1 cellular context compared by ENCODE assay signal in the genomic region with DNA sequence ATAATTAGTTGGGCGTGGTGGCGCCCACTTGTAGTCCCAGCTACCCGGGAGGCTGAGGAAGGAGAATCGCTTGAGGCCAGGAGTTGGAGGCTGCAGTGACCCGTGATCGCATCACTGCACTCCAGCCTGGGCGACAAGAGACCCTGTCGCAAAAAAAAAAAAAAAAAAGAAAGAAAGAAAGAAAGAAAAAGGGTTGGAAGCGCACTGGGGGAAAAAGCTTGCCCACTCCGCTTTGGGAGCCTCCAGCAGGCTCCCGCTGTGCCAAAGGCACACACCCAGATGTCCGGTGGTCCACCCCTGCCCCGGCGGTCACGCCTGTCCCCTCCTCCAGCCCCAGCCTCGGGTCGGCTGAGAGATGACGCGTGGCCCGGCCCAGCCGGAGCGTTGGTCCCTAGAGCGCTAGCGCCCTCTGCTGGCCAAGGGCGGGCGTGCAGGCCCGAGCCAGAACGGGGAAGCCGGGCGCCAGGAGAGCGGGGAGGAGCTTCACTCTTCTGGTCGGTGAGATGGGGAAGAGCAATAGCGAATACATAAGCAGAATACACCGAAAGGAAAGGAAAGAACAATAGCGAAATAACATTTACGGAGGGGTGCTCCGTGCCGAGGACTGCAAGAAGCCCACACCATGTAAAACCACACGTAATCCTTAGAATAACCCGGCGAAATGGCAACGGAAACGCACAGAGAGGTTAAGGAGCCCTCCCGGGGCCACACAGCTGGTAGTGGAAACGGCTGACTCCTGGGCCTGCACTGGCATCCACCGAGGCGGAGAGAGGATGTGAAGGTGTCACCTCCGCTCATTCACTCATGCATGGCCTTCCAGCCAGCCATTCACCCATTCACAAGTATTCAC.
A peak's percentile ranks its signal among the peaks of the same experiment; 100 is the strongest.
TF ChIP-seq lines count a peak whose summit lies in the region.

No MANE protein-coding gene starts in this region.

TF ChIP-seq in K562, 482 proteins besides CTCF, POLR2A, EP300 and RAD21 (continued from another document and continues in another):
- TF ChIP-seq ZNF398 (CRISPR knock-in tag; IDR thresholded peaks at IDR 0.05) = no peak
- peak; percentile 27; the same call in 1 of the 2 replicates for TF ChIP-seq NFIC (IDR thresholded peaks at IDR 0.05)
- TF ChIP-seq, protein P1, sequence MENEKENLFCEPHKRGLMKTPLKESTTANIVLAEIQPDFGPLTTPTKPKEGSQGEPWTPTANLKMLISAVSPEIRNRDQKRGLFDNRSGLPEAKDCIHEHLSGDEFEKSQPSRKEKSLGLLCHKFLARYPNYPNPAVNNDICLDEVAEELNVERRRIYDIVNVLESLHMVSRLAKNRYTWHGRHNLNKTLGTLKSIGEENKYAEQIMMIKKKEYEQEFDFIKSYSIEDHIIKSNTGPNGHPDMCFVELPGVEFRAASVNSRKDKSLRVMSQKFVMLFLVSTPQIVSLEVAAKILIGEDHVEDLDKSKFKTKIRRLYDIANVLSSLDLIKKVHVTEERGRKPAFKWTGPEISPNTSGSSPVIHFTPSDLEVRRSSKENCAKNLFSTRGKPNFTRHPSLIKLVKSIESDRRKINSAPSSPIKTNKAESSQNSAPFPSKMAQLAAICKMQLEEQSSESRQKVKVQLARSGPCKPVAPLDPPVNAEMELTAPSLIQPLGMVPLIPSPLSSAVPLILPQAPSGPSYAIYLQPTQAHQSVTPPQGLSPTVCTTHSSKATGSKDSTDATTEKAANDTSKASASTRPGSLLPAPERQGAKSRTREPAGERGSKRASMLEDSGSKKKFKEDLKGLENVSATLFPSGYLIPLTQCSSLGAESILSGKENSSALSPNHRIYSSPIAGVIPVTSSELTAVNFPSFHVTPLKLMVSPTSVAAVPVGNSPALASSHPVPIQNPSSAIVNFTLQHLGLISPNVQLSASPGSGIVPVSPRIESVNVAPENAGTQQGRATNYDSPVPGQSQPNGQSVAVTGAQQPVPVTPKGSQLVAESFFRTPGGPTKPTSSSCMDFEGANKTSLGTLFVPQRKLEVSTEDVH (IDR thresholded peaks at IDR 0.05; ENCODE audit: low read depth, partially characterized antibody) = peak; percentile 57
- TF ChIP-seq MAX (CRISPR knock-in tag; IDR thresholded peaks at IDR 0.05) = peak; percentile 88
- peak; percentile 54; the same call in 1 of the 2 replicates for TF ChIP-seq ESRRA (IDR thresholded peaks at IDR 0.05; ENCODE audit: borderline replicate concordance, low read depth)
- TF ChIP-seq TBL1XR1 (IDR thresholded peaks at IDR 0.05; ENCODE audit: low read length in 2 of 2) = peak in 1 of 2 experiments; percentile 30; a peak in 1 of 4 replicates
- TF ChIP-seq ASH1L (IDR thresholded peaks at IDR 0.05; ENCODE audit: borderline replicate concordance, low read depth, partially characterized antibody) = no peak
- peak; percentile 8; the same call in 1 of the 2 replicates for TF ChIP-seq ETV1 (tag; conservative IDR thresholded peaks at IDR 0.05; ENCODE audit: low read depth)
- TF ChIP-seq, protein P2, sequence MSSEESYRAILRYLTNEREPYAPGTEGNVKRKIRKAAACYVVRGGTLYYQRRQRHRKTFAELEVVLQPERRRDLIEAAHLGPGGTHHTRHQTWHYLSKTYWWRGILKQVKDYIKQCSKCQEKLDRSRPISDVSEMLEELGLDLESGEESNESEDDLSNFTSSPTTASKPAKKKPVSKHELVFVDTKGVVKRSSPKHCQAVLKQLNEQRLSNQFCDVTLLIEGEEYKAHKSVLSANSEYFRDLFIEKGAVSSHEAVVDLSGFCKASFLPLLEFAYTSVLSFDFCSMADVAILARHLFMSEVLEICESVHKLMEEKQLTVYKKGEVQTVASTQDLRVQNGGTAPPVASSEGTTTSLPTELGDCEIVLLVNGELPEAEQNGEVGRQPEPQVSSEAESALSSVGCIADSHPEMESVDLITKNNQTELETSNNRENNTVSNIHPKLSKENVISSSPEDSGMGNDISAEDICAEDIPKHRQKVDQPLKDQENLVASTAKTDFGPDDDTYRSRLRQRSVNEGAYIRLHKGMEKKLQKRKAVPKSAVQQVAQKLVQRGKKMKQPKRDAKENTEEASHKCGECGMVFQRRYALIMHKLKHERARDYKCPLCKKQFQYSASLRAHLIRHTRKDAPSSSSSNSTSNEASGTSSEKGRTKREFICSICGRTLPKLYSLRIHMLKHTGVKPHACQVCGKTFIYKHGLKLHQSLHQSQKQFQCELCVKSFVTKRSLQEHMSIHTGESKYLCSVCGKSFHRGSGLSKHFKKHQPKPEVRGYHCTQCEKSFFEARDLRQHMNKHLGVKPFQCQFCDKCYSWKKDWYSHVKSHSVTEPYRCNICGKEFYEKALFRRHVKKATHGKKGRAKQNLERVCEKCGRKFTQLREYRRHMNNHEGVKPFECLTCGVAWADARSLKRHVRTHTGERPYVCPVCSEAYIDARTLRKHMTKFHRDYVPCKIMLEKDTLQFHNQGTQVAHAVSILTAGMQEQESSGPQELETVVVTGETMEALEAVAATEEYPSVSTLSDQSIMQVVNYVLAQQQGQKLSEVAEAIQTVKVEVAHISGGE (CRISPR knock-in tag; IDR thresholded peaks at IDR 0.05) = 0 out of 6 replicates have a peak, but pooled peaks of 1 of the 3 experiments have one; percentile 39
- peak; percentile 83 for TF ChIP-seq BHLHE40 (IDR thresholded peaks at IDR 0.05; ENCODE audit: low read length)
- TF ChIP-seq ZNF696 (CRISPR knock-in tag; conservative IDR thresholded peaks at IDR 0.05) = no peak
- TF ChIP-seq ZFP36 (IDR thresholded peaks at IDR 0.05; ENCODE audit: low read depth, low read length, partially characterized antibody) = peak; percentile 96
- TF ChIP-seq ZZZ3 (IDR thresholded peaks at IDR 0.05) = no peak
- TF ChIP-seq CC2D1A (IDR thresholded peaks at IDR 0.05) = peak; percentile 80
- TF ChIP-seq, protein P3, sequence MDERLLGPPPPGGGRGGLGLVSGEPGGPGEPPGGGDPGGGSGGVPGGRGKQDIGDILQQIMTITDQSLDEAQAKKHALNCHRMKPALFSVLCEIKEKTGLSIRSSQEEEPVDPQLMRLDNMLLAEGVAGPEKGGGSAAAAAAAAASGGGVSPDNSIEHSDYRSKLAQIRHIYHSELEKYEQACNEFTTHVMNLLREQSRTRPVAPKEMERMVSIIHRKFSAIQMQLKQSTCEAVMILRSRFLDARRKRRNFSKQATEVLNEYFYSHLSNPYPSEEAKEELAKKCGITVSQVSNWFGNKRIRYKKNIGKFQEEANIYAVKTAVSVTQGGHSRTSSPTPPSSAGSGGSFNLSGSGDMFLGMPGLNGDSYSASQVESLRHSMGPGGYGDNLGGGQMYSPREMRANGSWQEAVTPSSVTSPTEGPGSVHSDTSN (CRISPR knock-in tag; IDR thresholded peaks at IDR 0.05; ENCODE audit: low read depth) = no peak
- TF ChIP-seq, protein P3 (tag; conservative IDR thresholded peaks at IDR 0.05; ENCODE audit: low read depth) = no peak
- TF ChIP-seq, protein P4, sequence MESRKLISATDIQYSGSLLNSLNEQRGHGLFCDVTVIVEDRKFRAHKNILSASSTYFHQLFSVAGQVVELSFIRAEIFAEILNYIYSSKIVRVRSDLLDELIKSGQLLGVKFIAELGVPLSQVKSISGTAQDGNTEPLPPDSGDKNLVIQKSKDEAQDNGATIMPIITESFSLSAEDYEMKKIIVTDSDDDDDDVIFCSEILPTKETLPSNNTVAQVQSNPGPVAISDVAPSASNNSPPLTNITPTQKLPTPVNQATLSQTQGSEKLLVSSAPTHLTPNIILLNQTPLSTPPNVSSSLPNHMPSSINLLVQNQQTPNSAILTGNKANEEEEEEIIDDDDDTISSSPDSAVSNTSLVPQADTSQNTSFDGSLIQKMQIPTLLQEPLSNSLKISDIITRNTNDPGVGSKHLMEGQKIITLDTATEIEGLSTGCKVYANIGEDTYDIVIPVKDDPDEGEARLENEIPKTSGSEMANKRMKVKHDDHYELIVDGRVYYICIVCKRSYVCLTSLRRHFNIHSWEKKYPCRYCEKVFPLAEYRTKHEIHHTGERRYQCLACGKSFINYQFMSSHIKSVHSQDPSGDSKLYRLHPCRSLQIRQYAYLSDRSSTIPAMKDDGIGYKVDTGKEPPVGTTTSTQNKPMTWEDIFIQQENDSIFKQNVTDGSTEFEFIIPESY (CRISPR knock-in tag; IDR thresholded peaks at IDR 0.05) = peak; percentile 89
- TF ChIP-seq, protein P5, sequence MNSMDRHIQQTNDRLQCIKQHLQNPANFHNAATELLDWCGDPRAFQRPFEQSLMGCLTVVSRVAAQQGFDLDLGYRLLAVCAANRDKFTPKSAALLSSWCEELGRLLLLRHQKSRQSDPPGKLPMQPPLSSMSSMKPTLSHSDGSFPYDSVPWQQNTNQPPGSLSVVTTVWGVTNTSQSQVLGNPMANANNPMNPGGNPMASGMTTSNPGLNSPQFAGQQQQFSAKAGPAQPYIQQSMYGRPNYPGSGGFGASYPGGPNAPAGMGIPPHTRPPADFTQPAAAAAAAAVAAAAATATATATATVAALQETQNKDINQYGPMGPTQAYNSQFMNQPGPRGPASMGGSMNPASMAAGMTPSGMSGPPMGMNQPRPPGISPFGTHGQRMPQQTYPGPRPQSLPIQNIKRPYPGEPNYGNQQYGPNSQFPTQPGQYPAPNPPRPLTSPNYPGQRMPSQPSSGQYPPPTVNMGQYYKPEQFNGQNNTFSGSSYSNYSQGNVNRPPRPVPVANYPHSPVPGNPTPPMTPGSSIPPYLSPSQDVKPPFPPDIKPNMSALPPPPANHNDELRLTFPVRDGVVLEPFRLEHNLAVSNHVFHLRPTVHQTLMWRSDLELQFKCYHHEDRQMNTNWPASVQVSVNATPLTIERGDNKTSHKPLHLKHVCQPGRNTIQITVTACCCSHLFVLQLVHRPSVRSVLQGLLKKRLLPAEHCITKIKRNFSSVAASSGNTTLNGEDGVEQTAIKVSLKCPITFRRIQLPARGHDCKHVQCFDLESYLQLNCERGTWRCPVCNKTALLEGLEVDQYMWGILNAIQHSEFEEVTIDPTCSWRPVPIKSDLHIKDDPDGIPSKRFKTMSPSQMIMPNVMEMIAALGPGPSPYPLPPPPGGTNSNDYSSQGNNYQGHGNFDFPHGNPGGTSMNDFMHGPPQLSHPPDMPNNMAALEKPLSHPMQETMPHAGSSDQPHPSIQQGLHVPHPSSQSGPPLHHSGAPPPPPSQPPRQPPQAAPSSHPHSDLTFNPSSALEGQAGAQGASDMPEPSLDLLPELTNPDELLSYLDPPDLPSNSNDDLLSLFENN (IDR thresholded peaks at IDR 0.05; ENCODE audit: low read depth in 2 of 2, low read length in 2 of 2) = no peak
- no peak for TF ChIP-seq NFE2L1 (tag; IDR thresholded peaks at IDR 0.05; ENCODE audit: borderline replicate concordance, low read depth)
- no peak for TF ChIP-seq ZBTB8A (IDR thresholded peaks at IDR 0.05; ENCODE audit: partially characterized antibody)
- no peak for TF ChIP-seq CREBBP (IDR thresholded peaks at IDR 0.05; ENCODE audit: low read depth, low read length)
- no peak for TF ChIP-seq TEAD2 (tag; IDR thresholded peaks at IDR 0.05)
- no peak for TF ChIP-seq RBBP5 (IDR thresholded peaks at IDR 0.05; ENCODE audit: borderline replicate concordance, insufficient read depth, low read length, poor library complexity, severe bottlenecking)
- no peak for TF ChIP-seq MAFK (IDR thresholded peaks at IDR 0.05; ENCODE audit: low read length)
- peak in 1 of 3 experiments; percentile 51 for TF ChIP-seq YY1 (IDR thresholded peaks at IDR 0.05; ENCODE audit: borderline replicate concordance in 1 of 3, control insufficient read depth in 1 of 3, extremely low read depth in 1 of 3, insufficient read depth in 3 of 3, insufficient read length in 1 of 3, insufficient replicate concordance in 2 of 3, low read depth in 1 of 3, low read length in 2 of 3)
- no peak for TF ChIP-seq SMAD1 (IDR thresholded peaks at IDR 0.05; ENCODE audit: low read depth, low read length, partially characterized antibody)
- no peak for TF ChIP-seq ZNF778 (CRISPR knock-in tag; IDR thresholded peaks at IDR 0.05)
- no peak for TF ChIP-seq U2AF2 (optimal IDR thresholded peaks at IDR 0.05; ENCODE audit: low read depth, low read length)
- no peak for TF ChIP-seq ZFP30 (CRISPR knock-in tag; IDR thresholded peaks at IDR 0.05; ENCODE audit: borderline replicate concordance)
- 0 out of 2 replicates have a peak, but pooled peaks have one; percentile 10 for TF ChIP-seq FOXM1 (IDR thresholded peaks at IDR 0.05; ENCODE audit: low read depth)
- no peak for TF ChIP-seq FOXM1 (CRISPR knock-in tag; IDR thresholded peaks at IDR 0.05; ENCODE audit: low read depth)
- no peak for TF ChIP-seq SREBF1 (IDR thresholded peaks at IDR 0.05; ENCODE audit: borderline replicate concordance, low read depth, low read length)
- TF ChIP-seq, protein P6, sequence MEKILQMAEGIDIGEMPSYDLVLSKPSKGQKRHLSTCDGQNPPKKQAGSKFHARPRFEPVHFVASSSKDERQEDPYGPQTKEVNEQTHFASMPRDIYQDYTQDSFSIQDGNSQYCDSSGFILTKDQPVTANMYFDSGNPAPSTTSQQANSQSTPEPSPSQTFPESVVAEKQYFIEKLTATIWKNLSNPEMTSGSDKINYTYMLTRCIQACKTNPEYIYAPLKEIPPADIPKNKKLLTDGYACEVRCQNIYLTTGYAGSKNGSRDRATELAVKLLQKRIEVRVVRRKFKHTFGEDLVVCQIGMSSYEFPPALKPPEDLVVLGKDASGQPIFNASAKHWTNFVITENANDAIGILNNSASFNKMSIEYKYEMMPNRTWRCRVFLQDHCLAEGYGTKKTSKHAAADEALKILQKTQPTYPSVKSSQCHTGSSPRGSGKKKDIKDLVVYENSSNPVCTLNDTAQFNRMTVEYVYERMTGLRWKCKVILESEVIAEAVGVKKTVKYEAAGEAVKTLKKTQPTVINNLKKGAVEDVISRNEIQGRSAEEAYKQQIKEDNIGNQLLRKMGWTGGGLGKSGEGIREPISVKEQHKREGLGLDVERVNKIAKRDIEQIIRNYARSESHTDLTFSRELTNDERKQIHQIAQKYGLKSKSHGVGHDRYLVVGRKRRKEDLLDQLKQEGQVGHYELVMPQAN (IDR thresholded peaks at IDR 0.05; ENCODE audit: borderline replicate concordance) = peak; percentile 77; the same call in 1 of the 2 replicates
- TF ChIP-seq JUND (IDR thresholded peaks at IDR 0.05; ENCODE audit: borderline replicate concordance, low read depth, low read length) = peak; percentile 79
- no peak; the same call in 1 of the 3 replicates for TF ChIP-seq JUND (tag; IDR thresholded peaks at IDR 0.05; ENCODE audit: borderline replicate concordance, low read depth, low read length)
